In genomic region chr4:99949034-99949998, GRCh38 we compare ENCODE assay signal across 1 cellular context.
TF ChIP-seq lines count a peak whose summit lies in the region.

No MANE protein-coding gene starts in this region.

TF ChIP-seq in SK-N-SH, 30 proteins besides CTCF, POLR2A, EP300 and RAD21 (continued from another document):
- no peak for TF ChIP-seq ZBTB33 (IDR thresholded peaks at IDR 0.05; ENCODE audit: borderline replicate concordance, low read depth)
- TF ChIP-seq TEAD4 (IDR thresholded peaks at IDR 0.05; ENCODE audit: borderline replicate concordance, insufficient read depth): no peak
- peak; percentile 76 for TF ChIP-seq MAX (IDR thresholded peaks at IDR 0.05; ENCODE audit: low read depth)
- TF ChIP-seq GATA2 (CRISPR knock-in tag; IDR thresholded peaks at IDR 0.05): no peak
- peak; percentile 70 for TF ChIP-seq MXI1 (IDR thresholded peaks at IDR 0.05; ENCODE audit: low read depth, low read length)
- TF ChIP-seq REST (IDR thresholded peaks at IDR 0.05; ENCODE audit: low read depth, low read length): peak; percentile 18; the same call in 1 of the 2 replicates
- TF ChIP-seq TAF1 (IDR thresholded peaks at IDR 0.05; ENCODE audit: borderline replicate concordance, low read depth, low read length): no peak
- TF ChIP-seq NRF1 (IDR thresholded peaks at IDR 0.05; ENCODE audit: low read depth, low read length): no peak
- TF ChIP-seq JUND (IDR thresholded peaks at IDR 0.05): no peak
- TF ChIP-seq RFX5 (IDR thresholded peaks at IDR 0.05; ENCODE audit: low read length): 0 out of 2 replicates have a peak, but pooled peaks have one; percentile 34
- peak; percentile 58 for TF ChIP-seq SMC3 (IDR thresholded peaks at IDR 0.05; ENCODE audit: low read depth, low read length)
- TF ChIP-seq USF2 (IDR thresholded peaks at IDR 0.05; ENCODE audit: borderline replicate concordance, low read depth, low read length): no peak
- peak; percentile 37 for TF ChIP-seq CHD2 (IDR thresholded peaks at IDR 0.05; ENCODE audit: low read length, partially characterized antibody)
- no peak for TF ChIP-seq PBX3 (IDR thresholded peaks at IDR 0.05)
- no peak for TF ChIP-seq IRF3 (IDR thresholded peaks at IDR 0.05; ENCODE audit: low read depth, low read length)
- no peak for TF ChIP-seq FOSL2 (IDR thresholded peaks at IDR 0.05; ENCODE audit: borderline replicate concordance, low read depth)
- no peak; the same call in 1 of the 2 replicates for TF ChIP-seq POLR2AphosphoS5 (IDR thresholded peaks at IDR 0.05; ENCODE audit: low read depth, low read length)
- peak; percentile 58; the same call in 1 of the 2 replicates for TF ChIP-seq USF1 (IDR thresholded peaks at IDR 0.05; ENCODE audit: borderline replicate concordance, low read depth)
- no peak for TF ChIP-seq FOXM1 (IDR thresholded peaks at IDR 0.05; ENCODE audit: low read depth)
- no peak for TF ChIP-seq RXRA (IDR thresholded peaks at IDR 0.05; ENCODE audit: borderline replicate concordance, low read depth)
- no peak for TF ChIP-seq GABPA (IDR thresholded peaks at IDR 0.05; ENCODE audit: low read depth)
- TF ChIP-seq MEF2A (IDR thresholded peaks at IDR 0.05; ENCODE audit: borderline replicate concordance, low read depth): no peak
